In the genomic region with DNA sequence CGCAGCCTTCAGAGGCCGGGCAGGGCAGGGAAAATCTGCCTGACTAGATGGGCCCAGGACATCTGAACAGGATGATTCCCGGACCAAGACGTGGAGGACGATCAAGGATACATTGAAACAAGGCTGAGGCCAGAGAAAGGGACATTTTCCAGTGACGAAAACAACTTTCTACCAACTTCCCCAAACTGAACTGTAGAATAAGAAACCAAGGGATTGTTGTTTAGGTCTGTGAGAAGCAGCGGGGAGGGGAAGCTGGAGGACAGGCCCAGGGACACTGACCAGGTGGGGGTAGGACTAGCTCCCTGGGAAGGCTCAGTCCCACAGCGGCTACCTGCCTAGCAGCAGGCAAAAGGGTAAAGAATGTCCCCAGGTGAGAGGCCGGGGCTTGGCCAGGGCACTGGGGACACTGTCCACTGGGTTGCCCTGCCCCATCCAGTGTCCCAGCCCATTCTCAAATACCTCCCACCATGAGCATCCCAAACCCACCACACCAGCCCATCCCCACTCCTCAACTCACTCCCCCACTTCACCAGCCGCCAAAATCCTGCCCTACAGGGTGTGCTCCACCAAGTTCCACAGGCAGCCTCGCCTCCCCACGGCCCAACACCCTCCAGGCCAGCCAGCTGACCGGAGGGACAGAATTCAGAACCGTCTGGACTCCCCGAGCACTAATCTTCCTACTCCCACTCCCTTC, we compare ENCODE assay signal across 7 cellular contexts. TPM values are rescaled to one million over a fixed set of nuclear protein-coding genes. Genes with fewer than 3 reads are reported as not detected.
A peak's percentile ranks its signal among the peaks of the same experiment; 100 is the strongest.
DNase-seq lines count a peak whose midpoint lies in the region; ATAC-seq, FAIRE-seq and TF ChIP-seq lines count a peak whose summit lies in the region.
"Had no signal": no experiment of that assay in that cellular context is flagged by ENCODE, and none has a peak within 500 bp of the region (broad histone marks: within the 10 kb centered on the region; RNA-seq: fewer than 3 reads in every experiment).

No MANE protein-coding gene starts in this region.

- CTCF ChIA-PET in A549 (lab: Yijun Ruan, JAX) = interaction anchor here (1.2 to 29.7 kb wide), 4 partner anchors 14 to 40 kb away, joined by 4 to 705 read pairs (median 15); a partner anchor contains a TSS

- ATAC-seq in A549 = no peak
- ATAC-seq in GM21717 (IDR thresholded peaks at IDR 0.05; ENCODE audit: unreplicated experiment) = no peak

- no peak for FAIRE-seq in A549 (lab: Jason Lieb, UNC)

- H3K4me2 ChIP-seq in A549 = peak overlapping the region; percentile 92

- no peaks in the 10 kb centered on the region for H3K36me3 ChIP-seq in iPS-20b (ENCODE audit: insufficient read depth, low read depth, low read length)

- TF ChIP-seq RAD21 in A549 (conservative IDR thresholded peaks at IDR 0.05 in 1 of 2, IDR thresholded peaks at IDR 0.05 in 1 of 2) = no peak

- TF ChIP-seq EP300 in A549 (IDR thresholded peaks at IDR 0.05) = no peak

- peak overlapping the region; percentile 95 to 98 for H3K27ac ChIP-seq in A549
- peak overlapping the region; percentile 68 for H3K27ac ChIP-seq in iPS-20b (ENCODE audit: low read length)

- H3K4me1 ChIP-seq in A549 (peaks cover 67% of the 10 kb centered on the region), iPS-20b (ENCODE audit: insufficient read depth, low read length) (peaks cover 46% of the 10 kb centered on the region)

- no peaks in the 10 kb centered on the region for H3K27me3 ChIP-seq in iPS-20b (ENCODE audit: insufficient read depth, low read length)

- DNase-seq in A549 (ENCODE audit: low read depth in 1 of 2, low spot score in 1 of 2) (no peak), OCI-M1 (lab: John Stamatoyannopoulos, UW) (peak; percentile 78), hippocampal formation (lab: John Stamatoyannopoulos, UW) (no peak), NCI-H774 (lab: John Stamatoyannopoulos, UW) (no peak)
- DNase-seq: cerebellar nuclear complex had no signal

- peak overlapping the region; percentile 91 for H3K4me3 ChIP-seq in A549
- peak overlapping the region; percentile 91 for H3K4me3 ChIP-seq in iPS-20b (ENCODE audit: low read length)

- peak overlapping the region; percentile 92; the same call in 1 of the 2 replicates for H3K9ac ChIP-seq in iPS-20b (ENCODE audit: low read depth, low read length)

- TF ChIP-seq POLR2A in A549 (IDR thresholded peaks at IDR 0.05; ENCODE audit: low read length) = no peak; the same call in 1 of the 2 replicates

- POLR2A ChIA-PET in A549 (lab: Yijun Ruan, JAX) = interaction anchor here (1.1 to 10.1 kb wide), 5 partner anchors 22 to 129 kb away, joined by 4 to 141 read pairs (median 20); a partner anchor contains a TSS

- H3K9me3 ChIP-seq in A549 (no peaks in the 10 kb centered on the region), iPS-20b (ENCODE audit: insufficient read depth, low read depth, low read length) (no peaks in the 10 kb centered on the region)

- under 1% methylated on average over 15 of the region's 15 CpGs for WGBS in A549 (ENCODE audit: missing lambda C conversion rate)

- no peak for TF ChIP-seq CTCF in A549 (IDR thresholded peaks at IDR 0.05)

TF ChIP-seq in A549, 52 proteins besides CTCF, POLR2A, EP300 and RAD21:
- TF ChIP-seq, protein P1, sequence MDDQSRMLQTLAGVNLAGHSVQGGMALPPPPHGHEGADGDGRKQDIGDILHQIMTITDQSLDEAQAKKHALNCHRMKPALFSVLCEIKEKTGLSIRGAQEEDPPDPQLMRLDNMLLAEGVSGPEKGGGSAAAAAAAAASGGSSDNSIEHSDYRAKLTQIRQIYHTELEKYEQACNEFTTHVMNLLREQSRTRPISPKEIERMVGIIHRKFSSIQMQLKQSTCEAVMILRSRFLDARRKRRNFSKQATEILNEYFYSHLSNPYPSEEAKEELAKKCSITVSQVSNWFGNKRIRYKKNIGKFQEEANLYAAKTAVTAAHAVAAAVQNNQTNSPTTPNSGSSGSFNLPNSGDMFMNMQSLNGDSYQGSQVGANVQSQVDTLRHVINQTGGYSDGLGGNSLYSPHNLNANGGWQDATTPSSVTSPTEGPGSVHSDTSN (IDR thresholded peaks at IDR 0.05) = peak; percentile 3; the same call in 1 of the 2 replicates
- no peak for TF ChIP-seq HOXA7 (CRISPR knock-in tag; IDR thresholded peaks at IDR 0.05)
- no peak for TF ChIP-seq RARB (CRISPR knock-in tag; IDR thresholded peaks at IDR 0.05)

RNA-seq across cellular contexts. Expression of a gene that starts 1.0 kb away (rescaled TPM):
- 460 and 621 TPM in 2 replicates for polyA plus RNA-seq in A549 (2011; rRNA removed)
- polyA plus RNA-seq in A549 (2012; cell fraction: cytosol; rRNA removed) = 275 and 344 TPM in 2 replicates
- polyA plus RNA-seq in A549 (2012; cell fraction: nucleus; rRNA removed) = 409 and 455 TPM in 2 replicates
- 324 to 416 TPM (median 367 TPM) in 3 replicates for polyA plus RNA-seq in A549 (2017; fragmentation: RNase III; extraction: RNeasy Plus Mini Kit Qiagen cat#74134 plus additional on column Dnase treatment)
- 307 and 325 TPM in 2 replicates for polyA minus RNA-seq in A549 (2011; rRNA and poly(A)+ RNA removed)

RNA-seq across cellular contexts. Expression of a gene that starts 30.4 kb away (rescaled TPM):
- 0.25 and 0.31 TPM in 2 replicates for polyA plus RNA-seq in A549 (2011; rRNA removed)
- 0.26 and 0.70 TPM in 2 replicates for polyA plus RNA-seq in A549 (2012; cell fraction: cytosol; rRNA removed)
- polyA plus RNA-seq in A549 (2012; cell fraction: nucleus; rRNA removed) = 0.26 and 0.33 TPM in 2 replicates
- 0.15 to 0.29 TPM (median 0.16 TPM) in 3 replicates for polyA plus RNA-seq in A549 (2017; fragmentation: RNase III; extraction: RNeasy Plus Mini Kit Qiagen cat#74134 plus additional on column Dnase treatment)
- polyA minus RNA-seq in A549 (2011; rRNA and poly(A)+ RNA removed) = 0.41 and 0.88 TPM in 2 replicates

RNA-seq across cellular contexts. Expression of a gene that starts 34.5 kb away (rescaled TPM):
- polyA plus RNA-seq in A549 (2011; rRNA removed) (7.0 and 7.6 TPM in 2 replicates), A549 (2017; fragmentation: RNase III; extraction: RNeasy Plus Mini Kit Qiagen cat#74134 plus additional on column Dnase treatment) (4.3 to 6.0 TPM (median 5.7 TPM) in 3 replicates)
- polyA plus RNA-seq in A549 (2012; cell fraction: cytosol; rRNA removed) = 4.2 and 6.8 TPM in 2 replicates
- 14.1 and 14.4 TPM in 2 replicates for polyA plus RNA-seq in A549 (2012; cell fraction: nucleus; rRNA removed)
- 6.4 and 12.4 TPM in 2 replicates for polyA minus RNA-seq in A549 (2011; rRNA and poly(A)+ RNA removed)

RNA-seq across cellular contexts. Expression of a gene that starts 43.1 kb away (rescaled TPM):
- 57.3 and 63.9 TPM in 2 replicates for polyA plus RNA-seq in A549 (2011; rRNA removed)
- 72.7 and 103 TPM in 2 replicates for polyA plus RNA-seq in A549 (2012; cell fraction: cytosol; rRNA removed)
- polyA plus RNA-seq in A549 (2012; cell fraction: nucleus; rRNA removed) = 137 and 148 TPM in 2 replicates
- 90.4 to 110 TPM (median 109 TPM) in 3 replicates for polyA plus RNA-seq in A549 (2017; fragmentation: RNase III; extraction: RNeasy Plus Mini Kit Qiagen cat#74134 plus additional on column Dnase treatment)
- polyA minus RNA-seq in A549 (2011; rRNA and poly(A)+ RNA removed) = 47.1 and 54.7 TPM in 2 replicates
